8 cellular contexts compared by ENCODE assay signal in genomic region chr1:159889821-159890252, GRCh38. TPM values are rescaled to one million over a fixed set of nuclear protein-coding genes. Genes with fewer than 3 reads are reported as not detected.
A peak's percentile ranks its signal among the peaks of the same experiment; 100 is the strongest.
DNase-seq lines count a peak whose midpoint lies in the region; ATAC-seq, FAIRE-seq and TF ChIP-seq lines count a peak whose summit lies in the region.

No MANE protein-coding gene starts in this region.

- H3K4me2 ChIP-seq in H1 (ENCODE audit: insufficient read depth in 1 of 2, low read depth in 2 of 2, low read length in 2 of 2), result no peak overlapping the region

- no peak overlapping the region for H4K5ac ChIP-seq in H1 (ENCODE audit: insufficient read length, low read depth, low read length)

- DNase-seq in AG08396 (ENCODE audit: low spot score), result peak; percentile 84
- DNase-seq in NOMO-1 treated with dmso at 0.1 percent for 144 hours (lab: John Stamatoyannopoulos, UW; ENCODE audit: unreplicated experiment), result peak; percentile 86
- DNase-seq in H1 (ENCODE audit: low read depth in 1 of 2, low spot score in 2 of 2), result no peak
- no peak for DNase-seq in effector memory CD4-positive, alpha-beta T cell
- DNase-seq in testis, result no peak

- no peak overlapping the region for H3K4ac ChIP-seq in H1 (replicated peaks; ENCODE audit: insufficient read length, low read depth, low read length)

- no peak overlapping the region for H4K8ac ChIP-seq in H1 (ENCODE audit: extremely low read depth, insufficient read depth, low read length)

- no peak overlapping the region for H2AFZ ChIP-seq in H1 (ENCODE audit: low read length)

- H3K36me3 ChIP-seq in H1 (ENCODE audit: control insufficient read depth in 2 of 4, insufficient read depth in 4 of 4, low read length in 3 of 4) (no peaks in the 10 kb centered on the region), testis (ENCODE audit: low read depth, missing control alignments) (no peaks in the 10 kb centered on the region)
- H3K36me3 ChIP-seq in effector memory CD4-positive, alpha-beta T cell (ENCODE audit: control insufficient read depth, insufficient read depth, low read length), result no peaks in the 10 kb centered on the region

- H3K4me3 Mint-ChIP-seq in nephron, result no peak overlapping the region

- no peaks in the 10 kb centered on the region for H3K9me3 Mint-ChIP-seq in nephron

- H3K4me1 Mint-ChIP-seq in nephron, result peaks cover 5% of the 10 kb centered on the region

- 93% methylated on average over 2 of the region's 2 CpGs; no CpG with 5 or more reads in 1 of the 2 experiments for WGBS in H1 (ENCODE audit: extremely low coverage in 1 of 2, insufficient coverage in 1 of 2, insufficient read length in 1 of 2, insufficient replicate concordance in 2 of 2, low coverage in 1 of 2, low lambda C conversion rate in 2 of 2, missing lambda C conversion rate in 1 of 2), 2 experiments
- WGBS in testis, 2 donors, result 77 to 79% methylated on average over 2 of the region's 2 CpGs

- H3K56ac ChIP-seq in H1 (replicated peaks; ENCODE audit: insufficient read length, low read depth, low read length), result no peak overlapping the region

- H2BK12ac ChIP-seq in H1 (ENCODE audit: low read depth, low read length), result peak overlapping the region; percentile 62; the same call in 1 of the 2 replicates

- H3K14ac ChIP-seq in H1 (ENCODE audit: insufficient read length), result no peak overlapping the region

- no peaks in the 10 kb centered on the region for H3K79me2 ChIP-seq in H1 (ENCODE audit: control insufficient read depth in 1 of 2, insufficient read depth in 2 of 2, low read length in 2 of 2)

- no peak overlapping the region for H2BK5ac ChIP-seq in H1 (ENCODE audit: low read depth, low read length)

- no peak for TF ChIP-seq RAD21 in H1 (IDR thresholded peaks at IDR 0.05 in 1 of 2, conservative IDR thresholded peaks at IDR 0.05 in 1 of 2; ENCODE audit: low read depth in 2 of 2, low read length in 2 of 2)

- TF ChIP-seq POLR2A in H1 (IDR thresholded peaks at IDR 0.05; ENCODE audit: control extremely low read depth in 1 of 2, low read depth in 2 of 2, low read length in 2 of 2), result no peak
- no peak for TF ChIP-seq POLR2A in testis (IDR thresholded peaks at IDR 0.05)

- H4K20me1 ChIP-seq in H1 (replicated peaks in 1 of 2; ENCODE audit: control insufficient read depth in 1 of 2, insufficient read depth in 2 of 2, low read length in 2 of 2), result no peaks in the 10 kb centered on the region

- no peaks in the 10 kb centered on the region for H3K27me3 ChIP-seq in H1 (replicated peaks in 1 of 4; ENCODE audit: control insufficient read depth in 3 of 4, extremely low read depth in 1 of 4, insufficient read depth in 3 of 4, low read length in 3 of 4)
- H3K27me3 ChIP-seq in effector memory CD4-positive, alpha-beta T cell (replicated peaks; ENCODE audit: control insufficient read depth, insufficient read depth, low read length, poor library complexity, severe bottlenecking), result no peaks in the 10 kb centered on the region
- H3K27me3 ChIP-seq in testis, result no peaks in the 10 kb centered on the region

- H4K91ac ChIP-seq in H1 (replicated peaks; ENCODE audit: insufficient read length, low read length), result peak overlapping the region; percentile 36

- intact Hi-C loops in testis (cut with DNase I; ENCODE audit: low total_unique reads), result loop anchor here (5.0 kb wide), 1 partner anchor 93 kb away; no protein-coding TSS in a partner anchor

- H3K18ac ChIP-seq in H1 (ENCODE audit: extremely low read depth, low read length), result no peak overlapping the region

- TF ChIP-seq EP300 in H1 (IDR thresholded peaks at IDR 0.05; ENCODE audit: borderline replicate concordance in 1 of 2, low read depth in 2 of 2, low read length in 2 of 2), result no peak

- peaks cover 13% of the 10 kb centered on the region for H3K27me3 Mint-ChIP-seq in nephron (ENCODE audit: low read depth)

- H3K27ac ChIP-seq in H1 (ENCODE audit: low read depth, low read length), result no peak overlapping the region
- H3K27ac ChIP-seq in effector memory CD4-positive, alpha-beta T cell (ENCODE audit: insufficient read depth, low read length, poor library complexity, severe bottlenecking), result no peak overlapping the region
- no peak overlapping the region for H3K27ac ChIP-seq in testis

- TF ChIP-seq CTCF in H1 (IDR thresholded peaks at IDR 0.05; ENCODE audit: control extremely low read depth in 1 of 3, insufficient read depth in 1 of 3, low read depth in 1 of 3, low read length in 3 of 3), result no peak
- no peak for TF ChIP-seq CTCF in nephron (IDR thresholded peaks at IDR 0.05; ENCODE audit: unreplicated experiment in 3 of 3)
- no peak for TF ChIP-seq CTCF in testis (IDR thresholded peaks at IDR 0.05)

- H3K4me1 ChIP-seq in H1 (replicated peaks in 1 of 4; ENCODE audit: control insufficient read depth in 3 of 4, insufficient read depth in 4 of 4, low read length in 3 of 4) (no peaks in the 10 kb centered on the region), testis (no peaks in the 10 kb centered on the region)
- H3K4me1 ChIP-seq in effector memory CD4-positive, alpha-beta T cell (ENCODE audit: control insufficient read depth, insufficient read depth, low read length, poor library complexity, severe bottlenecking), result no peaks in the 10 kb centered on the region

- ATAC-seq in GM18519 (IDR thresholded peaks at IDR 0.05; ENCODE audit: low FRiP score, unreplicated experiment), result peak; percentile 90
- peak; percentile 94 for ATAC-seq in HG02884 (IDR thresholded peaks at IDR 0.05; ENCODE audit: unreplicated experiment)

- H3K36me3 Mint-ChIP-seq in nephron (ENCODE audit: low read depth), result no peaks in the 10 kb centered on the region

- H2AK5ac ChIP-seq in H1 (ENCODE audit: low read depth, low read length), result no peak overlapping the region

- H3K27ac Mint-ChIP-seq in nephron, result peak overlapping the region; percentile 7 to 51 (median 48)

- H3K23ac ChIP-seq in H1 (ENCODE audit: insufficient read length), result no peak overlapping the region

- H3K79me1 ChIP-seq in H1 (ENCODE audit: low read depth, low read length), result no peaks in the 10 kb centered on the region

- 0 out of 2 replicates have a peak overlapping the region, but pooled peaks have one; percentile 29 for H2BK15ac ChIP-seq in H1 (ENCODE audit: low read length)

- no peak overlapping the region for H2BK120ac ChIP-seq in H1 (replicated peaks; ENCODE audit: low read depth, low read length)

- no peaks in the 10 kb centered on the region for H3K23me2 ChIP-seq in H1 (ENCODE audit: low read depth, low read length)

- CTCF ChIA-PET in H1 (lab: Charles Lee; ENCODE audit: partially characterized antibody), result interaction anchor here (1.2 to 20.8 kb wide), 19 partner anchors 9 to 693 kb away, joined by 3 to 645 read pairs (median 39); partner anchors contain the start of genes DUSP23, FCRL6, SLAMF8 and VSIG8

- no peak overlapping the region for H2BK20ac ChIP-seq in H1 (ENCODE audit: low read length)

- POLR2A ChIA-PET in H1 (lab: Charles Lee; ENCODE audit: partially characterized antibody), result interaction anchor here (2.0 to 2.6 kb wide), 2 partner anchors 86 to 90 kb away, joined by 4 to 10 read pairs; no protein-coding TSS in a partner anchor

- no peak overlapping the region for H3K9ac ChIP-seq in H1 (replicated peaks in 1 of 4; ENCODE audit: extremely low read depth in 1 of 4, low read depth in 3 of 4, low read length in 3 of 4)

- H3K9me3 ChIP-seq in H1 (ENCODE audit: insufficient read depth in 2 of 2, low read depth in 1 of 2, low read length in 1 of 2) (no peaks in the 10 kb centered on the region), testis (no peaks in the 10 kb centered on the region)
- no peaks in the 10 kb centered on the region for H3K9me3 ChIP-seq in effector memory CD4-positive, alpha-beta T cell (ENCODE audit: control insufficient read depth, low read length)

- no peak for FAIRE-seq in H1 (lab: Jason Lieb, UNC)

- H3K4me3 ChIP-seq in H1 (ENCODE audit: extremely low read depth in 1 of 4, insufficient read depth in 2 of 4, low read depth in 3 of 4, low read length in 4 of 4) (no peak overlapping the region), testis (no peak overlapping the region)
- no peak overlapping the region for H3K4me3 ChIP-seq in effector memory CD4-positive, alpha-beta T cell (ENCODE audit: insufficient read depth, low read depth, low read length, poor library complexity, severe bottlenecking)

RNA-seq across cellular contexts. Expression of gene CFAP45, which starts 10.1 kb away (rescaled TPM):
- total RNA-seq in H1 (2021; fragmentation: NEBNext Ultra II Directional; extraction: Animal tissue kit (Norgen Biotek cat#: 25700)), result not detected in 2 replicates
- polyA plus RNA-seq in H1 (2011; rRNA removed), result 0.05 and 0.11 TPM in 2 replicates
- polyA plus RNA-seq in H1 (2011; cell fraction: cytosol; rRNA removed), result 0.45 TPM
- polyA plus RNA-seq in H1 (2011; cell fraction: nucleus; rRNA removed), result 0.16 TPM
- polyA plus RNA-seq in H1 (2012, experiment 1 of 2), result 0.16 to 0.64 TPM (median 0.36 TPM) in 4 replicates
- polyA plus RNA-seq in H1 (2012, experiment 2 of 2), result 0.31 TPM
- polyA plus RNA-seq in H1 (2013, experiment 1 of 2), result 0.30 TPM
- 0.31 TPM for polyA plus RNA-seq in H1 (2013, experiment 2 of 2)
- polyA minus RNA-seq in H1 (2011; rRNA and poly(A)+ RNA removed), result not detected in 2 replicates
- not detected for polyA minus RNA-seq in H1 (2011; cell fraction: cytosol; rRNA and poly(A)+ RNA removed)
- not detected for polyA minus RNA-seq in H1 (2011; cell fraction: nucleus; rRNA and poly(A)+ RNA removed)
- 10 to 100 TPM; 13.0 to 30.4 TPM for total RNA-seq in testis
- 59.6 TPM for polyA plus RNA-seq in testis (ENCODE audit: insufficient read depth, low read depth, low replicate concordance)

RNA-seq across cellular contexts. Expression of gene VSIG8, which starts 27.4 kb away (rescaled TPM):
- total RNA-seq in H1 (2021; fragmentation: NEBNext Ultra II Directional; extraction: Animal tissue kit (Norgen Biotek cat#: 25700)), result not detected in 2 replicates
- polyA plus RNA-seq in H1 (2011; rRNA removed) (not detected in 2 replicates), testis (ENCODE audit: insufficient read depth, low read depth, low replicate concordance) (not detected)
- not detected for polyA plus RNA-seq in H1 (2011; cell fraction: cytosol; rRNA removed)
- not detected for polyA plus RNA-seq in H1 (2011; cell fraction: nucleus; rRNA removed)
- not detected in 4 replicates for polyA plus RNA-seq in H1 (2012, experiment 1 of 2)
- polyA plus RNA-seq in H1 (2012, experiment 2 of 2), result not detected
- polyA plus RNA-seq in H1 (2013, experiment 1 of 2), result not detected
- polyA plus RNA-seq in H1 (2013, experiment 2 of 2), result not detected
- not detected in 2 replicates for polyA minus RNA-seq in H1 (2011; rRNA and poly(A)+ RNA removed)
- polyA minus RNA-seq in H1 (2011; cell fraction: cytosol; rRNA and poly(A)+ RNA removed), result not detected
- not detected for polyA minus RNA-seq in H1 (2011; cell fraction: nucleus; rRNA and poly(A)+ RNA removed)
- under 1 TPM; 0.43 to 0.55 TPM for total RNA-seq in testis

RNA-seq across cellular contexts. Expression of gene TAGLN2, which starts 35.5 kb away (rescaled TPM):
- total RNA-seq in H1 (2021; fragmentation: NEBNext Ultra II Directional; extraction: Animal tissue kit (Norgen Biotek cat#: 25700)), result 86.0 and 93.0 TPM in 2 replicates
- polyA plus RNA-seq in H1 (2011; rRNA removed), result 114 and 142 TPM in 2 replicates
- 93.7 TPM for polyA plus RNA-seq in H1 (2011; cell fraction: cytosol; rRNA removed)
- polyA plus RNA-seq in H1 (2011; cell fraction: nucleus; rRNA removed), result 102 TPM
- 81.8 to 121 TPM (median 94.5 TPM) in 4 replicates for polyA plus RNA-seq in H1 (2012, experiment 1 of 2)
- polyA plus RNA-seq in H1 (2012, experiment 2 of 2), result 122 TPM
- polyA plus RNA-seq in H1 (2013, experiment 1 of 2), result 51.9 TPM
- 53.4 TPM for polyA plus RNA-seq in H1 (2013, experiment 2 of 2)
- 38.3 and 40.1 TPM in 2 replicates for polyA minus RNA-seq in H1 (2011; rRNA and poly(A)+ RNA removed)
- polyA minus RNA-seq in H1 (2011; cell fraction: cytosol; rRNA and poly(A)+ RNA removed), result 29.8 TPM
- polyA minus RNA-seq in H1 (2011; cell fraction: nucleus; rRNA and poly(A)+ RNA removed), result 23.9 TPM
- total RNA-seq in testis, result 100 to 1,000 TPM; 204 to 389 TPM
- 305 TPM for polyA plus RNA-seq in testis (ENCODE audit: insufficient read depth, low read depth, low replicate concordance)

RNA-seq across cellular contexts. Expression of gene IGSF9, which starts 55.6 kb away (rescaled TPM):
- total RNA-seq in H1 (2021; fragmentation: NEBNext Ultra II Directional; extraction: Animal tissue kit (Norgen Biotek cat#: 25700)), result 28.1 and 29.2 TPM in 2 replicates
- polyA plus RNA-seq in H1 (2011; rRNA removed), result 10.9 and 22.5 TPM in 2 replicates
- 12.7 TPM for polyA plus RNA-seq in H1 (2011; cell fraction: cytosol; rRNA removed)
- 51.2 TPM for polyA plus RNA-seq in H1 (2011; cell fraction: nucleus; rRNA removed)
- 15.9 to 25.3 TPM (median 21.2 TPM) in 4 replicates for polyA plus RNA-seq in H1 (2012, experiment 1 of 2)
- 18.7 TPM for polyA plus RNA-seq in H1 (2012, experiment 2 of 2)
- 20.9 TPM for polyA plus RNA-seq in H1 (2013, experiment 1 of 2)
- polyA plus RNA-seq in H1 (2013, experiment 2 of 2), result 19.7 TPM
- polyA minus RNA-seq in H1 (2011; rRNA and poly(A)+ RNA removed), result 6.2 and 8.0 TPM in 2 replicates
- polyA minus RNA-seq in H1 (2011; cell fraction: cytosol; rRNA and poly(A)+ RNA removed), result 10.9 TPM
- polyA minus RNA-seq in H1 (2011; cell fraction: nucleus; rRNA and poly(A)+ RNA removed), result 11.3 TPM
- 10 to 100 TPM in 1 of 2 donors, 1 to 10 TPM in 1; 4.8 to 10.2 TPM for total RNA-seq in testis
- polyA plus RNA-seq in testis (ENCODE audit: insufficient read depth, low read depth, low replicate concordance), result 7.9 TPM

Comparison
In these comparisons a context has a peak if more than half of its experiments do, and no peak if none do; other contexts are left out.
1. DNase-seq: peak in AG08396 (single experiment) and NOMO-1 treated with dmso at 0.1 percent for 144 hours (single experiment); none in H1 (0 of 2), effector memory CD4-positive, alpha-beta T cell (0 of 3) and testis (single experiment).
2. RNA of gene CFAP45, which starts 10.1 kb away (total RNA-seq): 13.0 to 30.4 TPM in testis; not detected in H1; every median in the first group is over 10 times any median in the second.